In the genomic region with DNA sequence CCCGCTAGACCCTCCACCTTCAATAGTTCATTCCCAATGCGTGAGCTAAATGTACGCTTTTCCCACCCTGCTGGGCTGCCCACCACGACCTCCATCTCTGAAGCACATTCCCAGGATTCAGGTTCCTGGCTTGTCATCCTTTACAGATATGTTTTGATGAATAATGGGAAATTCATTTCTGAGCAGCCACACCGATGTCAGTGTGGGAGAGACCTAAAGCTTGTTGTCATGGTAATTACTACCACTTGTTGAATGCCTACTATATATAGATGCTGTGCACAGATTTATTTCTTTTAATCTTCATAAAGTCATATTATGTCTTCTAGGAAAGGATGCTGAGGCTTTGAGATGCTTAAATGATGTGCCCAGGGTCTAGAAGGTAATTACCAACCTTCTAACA, we compare ENCODE assay signal across 14 cellular contexts. TPM values are rescaled to one million over a fixed set of nuclear protein-coding genes. Genes with fewer than 3 reads are reported as not detected.
DNase-seq lines count a peak whose midpoint lies in the region; ATAC-seq and TF ChIP-seq lines count a peak whose summit lies in the region.
"Had no signal": no experiment of that assay in that cellular context is flagged by ENCODE, and none has a peak within 500 bp of the region (broad histone marks: within the 10 kb centered on the region; RNA-seq: fewer than 3 reads in every experiment).

No MANE protein-coding gene starts in this region.

- no peak overlapping the region for H3K9ac ChIP-seq in mammary epithelial cell (ENCODE audit: insufficient read depth, low read length)

- H3K4me1 ChIP-seq in mammary epithelial cell (ENCODE audit: insufficient read depth, low read length), result peaks cover 8% of the 10 kb centered on the region

- POLR2A ChIA-PET in MCF 10A (lab: Yijun Ruan, JAX), result interaction anchor here (0.6 to 1.4 kb wide), 4 partner anchors 21 to 57 kb away, joined by 3 to 6 read pairs (median 3); no protein-coding TSS in a partner anchor
- POLR2A ChIA-PET in T-cell (lab: Charles Lee), result no interaction called here

- no peaks in the 10 kb centered on the region for H4K20me1 ChIP-seq in mammary epithelial cell (ENCODE audit: insufficient read depth, low read length)

- DNase-seq in mammary epithelial cell (peak; percentile 20), MCF 10A (ENCODE audit: unreplicated experiment) (no peak), T-cell (no peak), DMS79 (lab: John Stamatoyannopoulos, UW) (no peak)
- DNase-seq in effector memory CD8-positive, alpha-beta T cell, result no peak
- DNase-seq in activated effector memory CD4-positive, alpha-beta T cell treated with anti-CD3 and anti-CD28 coated beads, Interleukin-2, amount 50 U/mL, for 16 hours, result no peak
- DNase-seq: foreskin melanocyte, NCI-H2081 treated with DMSO at 0.1 percent for 48 hours, NCI-H748 treated with DMSO at 0.1 percent for 48 hours, right lobe of liver had no signal

- 78% methylated on average over 5 of the region's 5 CpGs for WGBS in mammary epithelial cell (ENCODE audit: low coverage, missing lambda C conversion rate)

- no TSS peak for BruUV-seq in mammary epithelial cell (replicated peaks; lab: Mats Ljungman, UMichigan)
- BruUV-seq in MCF 10A (replicated peaks; lab: Mats Ljungman, UMichigan), result no TSS peak

- no peaks in the 10 kb centered on the region for H3K27me3 Mint-ChIP-seq in MCF 10A (ENCODE audit: insufficient read depth, unreplicated experiment)
- no peaks in the 10 kb centered on the region for H3K27me3 Mint-ChIP-seq in T-cell
- no peaks in the 10 kb centered on the region for H3K27me3 Mint-ChIP-seq in effector memory CD8-positive, alpha-beta T cell

- in situ Hi-C loops in mammary epithelial cell (cut with MboI; ENCODE audit: low sequenced_read_pairs in 2 of 2), result no loop called here

- no peaks in the 10 kb centered on the region for H3K27me3 ChIP-seq in mammary epithelial cell (ENCODE audit: insufficient read depth, low read length)
- H3K27me3 ChIP-seq: right lobe of liver, upper lobe of left lung had no signal

- peaks cover 25% of the 10 kb centered on the region for H3K4me1 Mint-ChIP-seq in MCF 10A (ENCODE audit: insufficient read depth, unreplicated experiment)
- H3K4me1 Mint-ChIP-seq in T-cell, result peaks cover 98 to 100% (median 100%) of the 10 kb centered on the region in 3 donors
- H3K4me1 Mint-ChIP-seq in effector memory CD8-positive, alpha-beta T cell (ENCODE audit: low read depth in 2 of 2), result peaks cover 75 to 85% of the 10 kb centered on the region in 2 donors

- no peak for ATAC-seq in T-cell (replicated peaks in 1 of 4)
- ATAC-seq in effector memory CD8-positive, alpha-beta T cell (replicated peaks), result no peak
- no peak for ATAC-seq in HG03108 (IDR thresholded peaks at IDR 0.05; ENCODE audit: unreplicated experiment)

- no peak for TF ChIP-seq CTCF in mammary epithelial cell (conservative IDR thresholded peaks at IDR 0.05 in 1 of 2, IDR thresholded peaks at IDR 0.05 in 1 of 2; ENCODE audit: extremely low read depth in 1 of 2, insufficient read depth in 1 of 2, low read depth in 1 of 2, low read length in 2 of 2)
- no peak for TF ChIP-seq CTCF in MCF 10A (IDR thresholded peaks at IDR 0.05; ENCODE audit: unreplicated experiment)

- no peaks in the 10 kb centered on the region for H3K9me3 Mint-ChIP-seq in MCF 10A (ENCODE audit: unreplicated experiment)
- no peaks in the 10 kb centered on the region for H3K9me3 Mint-ChIP-seq in T-cell
- H3K9me3 Mint-ChIP-seq in effector memory CD8-positive, alpha-beta T cell, result no peaks in the 10 kb centered on the region

- dilution Hi-C loops in mammary epithelial cell (cut with HindIII; ENCODE audit: low sequenced_read_pairs), result loop anchor here (10.0 kb wide), 1 partner anchor 373 kb away; no protein-coding TSS in a partner anchor

- H3K79me2 ChIP-seq in mammary epithelial cell (ENCODE audit: insufficient read depth, low read length), result no peaks in the 10 kb centered on the region

- H3K36me3 Mint-ChIP-seq in MCF 10A (ENCODE audit: insufficient read depth, unreplicated experiment) (no peaks in the 10 kb centered on the region), T-cell (peaks cover 34% of the 10 kb centered on the region)
- H3K36me3 Mint-ChIP-seq in effector memory CD8-positive, alpha-beta T cell (ENCODE audit: insufficient read depth), result peaks cover 61% of the 10 kb centered on the region

- no peak overlapping the region for H3K27ac ChIP-seq in mammary epithelial cell (ENCODE audit: insufficient read depth, low read depth, low read length)
- peak overlapping the region; percentile 27 for H3K27ac ChIP-seq in temporal lobe (ENCODE audit: low read depth, low read length)
- H3K27ac ChIP-seq: right lobe of liver had no signal

- intact Hi-C loops in mammary epithelial cell (cut with micrococcal nuclease), result no loop called here
- intact Hi-C loops in MCF 10A (cut with micrococcal nuclease), result no loop called here

- no peak overlapping the region for H3K4me3 ChIP-seq in mammary epithelial cell (replicated peaks in 1 of 3; ENCODE audit: insufficient read depth in 1 of 3, low read depth in 2 of 3, low read length in 3 of 3)
- H3K4me3 ChIP-seq: lung, right lobe of liver, upper lobe of left lung had no signal

- no peak overlapping the region for H2AFZ ChIP-seq in mammary epithelial cell (ENCODE audit: low read depth, low read length)

- H3K4me3 Mint-ChIP-seq in MCF 10A (ENCODE audit: unreplicated experiment), result no peak overlapping the region
- H3K4me3 Mint-ChIP-seq in T-cell, result peak overlapping the region in 2 of 3 donors; percentile 64 to 92
- H3K4me3 Mint-ChIP-seq in effector memory CD8-positive, alpha-beta T cell, result peak overlapping the region; percentile 69 to 70

- H3K4me2 ChIP-seq in mammary epithelial cell (ENCODE audit: insufficient read depth, low read depth, low read length), result no peak overlapping the region

- H3K9me3 ChIP-seq in mammary epithelial cell (replicated peaks; ENCODE audit: insufficient read depth, low read length), result no peaks in the 10 kb centered on the region
- H3K9me3 ChIP-seq: right lobe of liver, upper lobe of left lung had no signal

- CTCF ChIA-PET in mammary epithelial cell (lab: Charles Lee; ENCODE audit: low non-redundant PET), result no interaction called here
- CTCF ChIA-PET in MCF 10A (lab: Yijun Ruan, JAX), result interaction anchor here (0.6 to 4.1 kb wide), 5 partner anchors 10 to 248 kb away, joined by 3 to 28 read pairs (median 4); no protein-coding TSS in a partner anchor
- CTCF ChIA-PET in T-cell (lab: Charles Lee), result interaction anchor here (1.0 to 4.5 kb wide), 8 partner anchors 8 to 84 kb away, joined by 4 to 121 read pairs (median 14); a partner anchor contains a TSS

- no peaks in the 10 kb centered on the region for H3K36me3 ChIP-seq in mammary epithelial cell (ENCODE audit: insufficient read depth, low read length)
- H3K36me3 ChIP-seq: right lobe of liver had no signal

- H3K27ac Mint-ChIP-seq in MCF 10A (ENCODE audit: low read depth, unreplicated experiment) (no peak overlapping the region), T-cell (peak overlapping the region; percentile 68 to 94)
- peak overlapping the region; percentile 81 to 89 for H3K27ac Mint-ChIP-seq in effector memory CD8-positive, alpha-beta T cell

RNA-seq across cellular contexts. Expression of a gene that starts 8.0 kb away (rescaled TPM):
- total RNA-seq in mammary epithelial cell (1 to 10 TPM in 1 of 2 donors, under 1 TPM in 1; 0.82 to 4.0 TPM), MCF 10A (2022) (0.16 and 0.27 TPM in 2 replicates), T-cell (100 to 1,000 TPM; 101 to 126 (median 107) TPM), temporal lobe (3.9 TPM)
- polyA plus RNA-seq in mammary epithelial cell, result 3.1 TPM
- not detected for polyA minus RNA-seq in mammary epithelial cell

Comparison
In these comparisons a context has a peak if more than half of its experiments do, and no peak if none do; other contexts are left out.
1. RNA of a gene that starts 8.0 kb away (total RNA-seq): 101 to 126 TPM in T-cell; 0.82 to 4.0 TPM in mammary epithelial cell, 3.9 TPM in temporal lobe (single experiment) and 0.16 to 0.27 TPM in MCF 10A; every median in the first group is over 10 times any median in the second.